Comparison of ENCODE assay signal across 8 cellular contexts in the genomic region with DNA sequence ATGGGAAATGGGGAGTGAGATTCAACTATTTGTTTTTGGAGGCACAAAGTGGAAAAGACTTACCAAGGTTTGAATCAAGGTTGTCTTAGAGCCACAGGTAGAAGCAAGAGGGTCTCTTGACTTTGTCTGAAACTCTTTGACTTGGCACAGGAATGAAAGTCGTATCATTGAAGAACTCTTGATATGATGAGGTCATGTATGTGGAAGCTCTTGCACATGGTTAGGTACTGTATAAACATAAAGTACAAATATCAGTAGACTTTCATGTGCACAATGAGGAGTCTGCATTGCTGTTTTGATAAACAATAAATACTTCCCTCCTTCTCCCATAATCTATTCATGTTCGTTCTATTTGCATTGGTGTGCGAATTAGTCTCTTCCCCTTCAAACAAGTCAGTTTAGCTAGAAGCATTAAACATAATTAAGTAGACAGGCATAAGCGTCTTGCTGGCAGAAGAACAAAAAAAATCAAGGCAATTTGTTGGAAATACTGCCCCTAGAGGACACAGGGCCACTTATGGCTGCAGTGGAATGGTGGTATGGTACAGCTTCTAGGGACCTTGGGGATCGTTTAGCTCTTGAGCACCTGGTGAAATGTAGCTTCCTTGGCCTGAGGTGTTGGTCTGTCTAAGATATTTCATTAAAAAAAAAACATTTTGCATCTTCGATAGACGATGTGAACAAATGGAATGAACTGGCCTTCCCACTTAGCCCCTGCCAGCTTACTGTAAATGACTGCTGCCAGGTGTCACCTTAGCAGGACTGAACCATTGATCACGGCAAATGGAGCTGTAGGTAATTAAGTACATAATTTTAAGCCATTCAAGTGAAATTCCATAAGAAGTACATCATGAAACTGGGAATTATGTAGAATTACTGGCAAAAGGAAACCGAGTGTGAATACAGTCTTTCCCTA.
DNase-seq lines count a peak whose midpoint lies in the region; ATAC-seq and TF ChIP-seq lines count a peak whose summit lies in the region.

No MANE protein-coding gene starts in this region.

- no peak overlapping the region for H2AFZ ChIP-seq in PC-9

- H3K4me1 Mint-ChIP-seq in T-helper 2 cell treated with Interferon-gamma antibody and Interleukin-4, amounts not matched to agents 5 μg/mL and 100 μg/mL, for 36 hours (ENCODE audit: low read depth) = no peaks in the 10 kb centered on the region

- no peaks in the 10 kb centered on the region for H3K9me3 ChIP-seq in HEK293 (ENCODE audit: control insufficient read depth, insufficient read depth, low read depth, low read length)
- H3K9me3 ChIP-seq in PC-9 (ENCODE audit: insufficient read depth, low read depth) = no peaks in the 10 kb centered on the region

- H3K27me3 ChIP-seq in PC-9 (ENCODE audit: insufficient read depth, low read depth) = no peaks in the 10 kb centered on the region

- H3K27ac ChIP-seq in HEK293 (ENCODE audit: extremely low read depth, low read depth, low read length) (no peak overlapping the region), PC-9 (no peak overlapping the region)

- no peaks in the 10 kb centered on the region for H4K20me1 ChIP-seq in PC-9 (ENCODE audit: insufficient read depth)

- CTCF ChIA-PET in HEK293 (lab: Yijun Ruan, JAX) (interaction anchor here (0.5 to 2.3 kb wide), 67 partner anchors 8 to 924 kb away, joined by 3 to 25 read pairs (median 3); no protein-coding TSS in a partner anchor), PC-9 (lab: Charles Lee) (interaction anchor here (0.7 kb wide), 2 partner anchors 195 to 1483 kb away, joined by 3 to 4 read pairs; no protein-coding TSS in a partner anchor)

- no peak overlapping the region for H3K4me3 Mint-ChIP-seq in T-helper 2 cell treated with Interferon-gamma antibody and Interleukin-4, amounts not matched to agents 5 μg/mL and 100 μg/mL, for 36 hours

- peaks cover 8% of the 10 kb centered on the region for H3K27me3 Mint-ChIP-seq in T-helper 2 cell treated with Interferon-gamma antibody and Interleukin-4, amounts not matched to agents 5 μg/mL and 100 μg/mL, for 36 hours (ENCODE audit: low read depth)

- ATAC-seq in GM21367 (IDR thresholded peaks at IDR 0.05; ENCODE audit: unreplicated experiment) (no peak), GM21825 (IDR thresholded peaks at IDR 0.05; ENCODE audit: unreplicated experiment) (no peak), GM18907 (IDR thresholded peaks at IDR 0.05; ENCODE audit: unreplicated experiment) (no peak)

- no peaks in the 10 kb centered on the region for H3K79me2 ChIP-seq in PC-9 (ENCODE audit: low read depth)

- H3K9me2 ChIP-seq in PC-9 (ENCODE audit: insufficient read depth) = no peaks in the 10 kb centered on the region

- BruUV-seq in PC-9 (replicated peaks; lab: Mats Ljungman, UMichigan) = no TSS peak

- TF ChIP-seq CTCF in HEK293 (tag by site-specific recombination; IDR thresholded peaks at IDR 0.05) (no peak), PC-9 (conservative IDR thresholded peaks at IDR 0.05) (peak; percentile 74), fibroblast of villous mesenchyme (IDR thresholded peaks at IDR 0.05; ENCODE audit: insufficient read depth, low read depth, low read length) (peak; percentile 63)

- H3K4me1 ChIP-seq in HEK293 (ENCODE audit: control insufficient read depth, insufficient read depth, low read length) = peaks cover 5% of the 10 kb centered on the region
- no peaks in the 10 kb centered on the region for H3K4me1 ChIP-seq in PC-9 (replicated peaks; ENCODE audit: insufficient read depth)

- no peaks in the 10 kb centered on the region for H3K36me3 Mint-ChIP-seq in T-helper 2 cell treated with Interferon-gamma antibody and Interleukin-4, amounts not matched to agents 5 μg/mL and 100 μg/mL, for 36 hours (ENCODE audit: low read depth)

- intact Hi-C loops in PC-9 (cut with micrococcal nuclease; ENCODE audit: unreplicated experiment) = no loop called here

- H3K36me3 ChIP-seq in HEK293 (ENCODE audit: control insufficient read depth in 2 of 2, insufficient read depth in 1 of 2, low read length in 2 of 2) (no peaks in the 10 kb centered on the region), PC-9 (ENCODE audit: low read depth) (no peaks in the 10 kb centered on the region)

- H3K27ac Mint-ChIP-seq in T-helper 2 cell treated with Interferon-gamma antibody and Interleukin-4, amounts not matched to agents 5 μg/mL and 100 μg/mL, for 36 hours = no peak overlapping the region

- H3K4me3 ChIP-seq in HEK293 (ENCODE audit: low read depth, low read length) = no peak overlapping the region
- no peak overlapping the region for H3K4me3 ChIP-seq in PC-9
- no peak overlapping the region for H3K4me3 ChIP-seq in fibroblast of villous mesenchyme (ENCODE audit: low read depth, low read length)

- no peaks in the 10 kb centered on the region for H3K9me3 Mint-ChIP-seq in T-helper 2 cell treated with Interferon-gamma antibody and Interleukin-4, amounts not matched to agents 5 μg/mL and 100 μg/mL, for 36 hours

- POLR2A ChIA-PET in HEK293 (lab: Yijun Ruan, JAX) = no interaction called here
- POLR2A ChIA-PET in PC-9 (lab: Charles Lee; ENCODE audit: unreplicated experiment) = no interaction called here

- no peaks in the 10 kb centered on the region for H3F3A ChIP-seq in PC-9 (ENCODE audit: insufficient read depth, low read depth)

- DNase-seq in CMK (ENCODE audit: low read depth) (peak; percentile 36), PC-9 (peak in 1 of 2 experiments; percentile 8), fibroblast of villous mesenchyme (ENCODE audit: low read depth) (peak; percentile 37)
- DNase-seq in T-helper 2 cell treated with Interferon-gamma antibody and Interleukin-4, amounts not matched to agents 5 μg/mL and 100 μg/mL, for 36 hours (ENCODE audit: low spot score) = no peak

- H3K4me2 ChIP-seq in PC-9 = no peak overlapping the region

TF ChIP-seq in HEK293, 187 proteins besides CTCF, POLR2A, EP300 and RAD21 (continues in another document):
- peak; percentile 46 for TF ChIP-seq SCRT2 (tag by site-specific recombination; IDR thresholded peaks at IDR 0.05)
- TF ChIP-seq, protein P1, sequence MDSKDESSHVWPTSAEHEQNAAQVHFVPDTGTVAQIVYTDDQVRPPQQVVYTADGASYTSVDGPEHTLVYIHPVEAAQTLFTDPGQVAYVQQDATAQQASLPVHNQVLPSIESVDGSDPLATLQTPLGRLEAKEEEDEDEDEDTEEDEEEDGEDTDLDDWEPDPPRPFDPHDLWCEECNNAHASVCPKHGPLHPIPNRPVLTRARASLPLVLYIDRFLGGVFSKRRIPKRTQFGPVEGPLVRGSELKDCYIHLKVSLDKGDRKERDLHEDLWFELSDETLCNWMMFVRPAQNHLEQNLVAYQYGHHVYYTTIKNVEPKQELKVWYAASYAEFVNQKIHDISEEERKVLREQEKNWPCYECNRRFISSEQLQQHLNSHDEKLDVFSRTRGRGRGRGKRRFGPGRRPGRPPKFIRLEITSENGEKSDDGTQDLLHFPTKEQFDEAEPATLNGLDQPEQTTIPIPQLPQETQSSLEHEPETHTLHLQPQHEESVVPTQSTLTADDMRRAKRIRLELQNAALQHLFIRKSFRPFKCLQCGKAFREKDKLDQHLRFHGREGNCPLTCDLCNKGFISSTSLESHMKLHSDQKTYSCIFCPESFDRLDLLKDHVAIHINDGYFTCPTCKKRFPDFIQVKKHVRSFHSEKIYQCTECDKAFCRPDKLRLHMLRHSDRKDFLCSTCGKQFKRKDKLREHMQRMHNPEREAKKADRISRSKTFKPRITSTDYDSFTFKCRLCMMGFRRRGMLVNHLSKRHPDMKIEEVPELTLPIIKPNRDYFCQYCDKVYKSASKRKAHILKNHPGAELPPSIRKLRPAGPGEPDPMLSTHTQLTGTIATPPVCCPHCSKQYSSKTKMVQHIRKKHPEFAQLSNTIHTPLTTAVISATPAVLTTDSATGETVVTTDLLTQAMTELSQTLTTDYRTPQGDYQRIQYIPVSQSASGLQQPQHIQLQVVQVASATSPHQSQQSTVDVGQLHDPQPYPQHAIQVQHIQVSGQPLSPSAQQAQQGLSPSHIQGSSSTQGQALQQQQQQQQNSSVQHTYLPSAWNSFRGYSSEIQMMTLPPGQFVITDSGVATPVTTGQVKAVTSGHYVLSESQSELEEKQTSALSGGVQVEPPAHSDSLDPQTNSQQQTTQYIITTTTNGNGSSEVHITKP (tag by site-specific recombination; IDR thresholded peaks at IDR 0.05) = 0 out of 2 replicates have a peak, but pooled peaks have one; percentile 33
- TF ChIP-seq ZNF426 (tag by site-specific recombination; IDR thresholded peaks at IDR 0.05) = no peak
- peak; percentile 57; the same call in 1 of the 2 replicates for TF ChIP-seq ZBTB48 (tag by site-specific recombination; IDR thresholded peaks at IDR 0.05)
- TF ChIP-seq, protein P2, sequence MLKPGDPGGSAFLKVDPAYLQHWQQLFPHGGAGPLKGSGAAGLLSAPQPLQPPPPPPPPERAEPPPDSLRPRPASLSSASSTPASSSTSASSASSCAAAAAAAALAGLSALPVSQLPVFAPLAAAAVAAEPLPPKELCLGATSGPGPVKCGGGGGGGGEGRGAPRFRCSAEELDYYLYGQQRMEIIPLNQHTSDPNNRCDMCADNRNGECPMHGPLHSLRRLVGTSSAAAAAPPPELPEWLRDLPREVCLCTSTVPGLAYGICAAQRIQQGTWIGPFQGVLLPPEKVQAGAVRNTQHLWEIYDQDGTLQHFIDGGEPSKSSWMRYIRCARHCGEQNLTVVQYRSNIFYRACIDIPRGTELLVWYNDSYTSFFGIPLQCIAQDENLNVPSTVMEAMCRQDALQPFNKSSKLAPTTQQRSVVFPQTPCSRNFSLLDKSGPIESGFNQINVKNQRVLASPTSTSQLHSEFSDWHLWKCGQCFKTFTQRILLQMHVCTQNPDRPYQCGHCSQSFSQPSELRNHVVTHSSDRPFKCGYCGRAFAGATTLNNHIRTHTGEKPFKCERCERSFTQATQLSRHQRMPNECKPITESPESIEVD (tag by site-specific recombination; IDR thresholded peaks at IDR 0.05) = peak; percentile 67; the same call in 1 of the 2 replicates
- TF ChIP-seq HOXA7 (CRISPR knock-in tag; IDR thresholded peaks at IDR 0.05; ENCODE audit: borderline replicate concordance) = no peak
- TF ChIP-seq ZNF600 (tag by site-specific recombination; IDR thresholded peaks at IDR 0.05) = no peak
- TF ChIP-seq, protein P3, sequence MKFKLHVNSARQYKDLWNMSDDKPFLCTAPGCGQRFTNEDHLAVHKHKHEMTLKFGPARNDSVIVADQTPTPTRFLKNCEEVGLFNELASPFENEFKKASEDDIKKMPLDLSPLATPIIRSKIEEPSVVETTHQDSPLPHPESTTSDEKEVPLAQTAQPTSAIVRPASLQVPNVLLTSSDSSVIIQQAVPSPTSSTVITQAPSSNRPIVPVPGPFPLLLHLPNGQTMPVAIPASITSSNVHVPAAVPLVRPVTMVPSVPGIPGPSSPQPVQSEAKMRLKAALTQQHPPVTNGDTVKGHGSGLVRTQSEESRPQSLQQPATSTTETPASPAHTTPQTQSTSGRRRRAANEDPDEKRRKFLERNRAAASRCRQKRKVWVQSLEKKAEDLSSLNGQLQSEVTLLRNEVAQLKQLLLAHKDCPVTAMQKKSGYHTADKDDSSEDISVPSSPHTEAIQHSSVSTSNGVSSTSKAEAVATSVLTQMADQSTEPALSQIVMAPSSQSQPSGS (tag by site-specific recombination; IDR thresholded peaks at IDR 0.05; ENCODE audit: low read depth) = peak; percentile 70
- TF ChIP-seq ZNF654 (tag by site-specific recombination; IDR thresholded peaks at IDR 0.05; ENCODE audit: low read depth) = no peak
- no peak for TF ChIP-seq ZNF324 (tag by site-specific recombination; IDR thresholded peaks at IDR 0.05)
